Comparison of ENCODE assay signal across 1 cellular context in the genomic region with DNA sequence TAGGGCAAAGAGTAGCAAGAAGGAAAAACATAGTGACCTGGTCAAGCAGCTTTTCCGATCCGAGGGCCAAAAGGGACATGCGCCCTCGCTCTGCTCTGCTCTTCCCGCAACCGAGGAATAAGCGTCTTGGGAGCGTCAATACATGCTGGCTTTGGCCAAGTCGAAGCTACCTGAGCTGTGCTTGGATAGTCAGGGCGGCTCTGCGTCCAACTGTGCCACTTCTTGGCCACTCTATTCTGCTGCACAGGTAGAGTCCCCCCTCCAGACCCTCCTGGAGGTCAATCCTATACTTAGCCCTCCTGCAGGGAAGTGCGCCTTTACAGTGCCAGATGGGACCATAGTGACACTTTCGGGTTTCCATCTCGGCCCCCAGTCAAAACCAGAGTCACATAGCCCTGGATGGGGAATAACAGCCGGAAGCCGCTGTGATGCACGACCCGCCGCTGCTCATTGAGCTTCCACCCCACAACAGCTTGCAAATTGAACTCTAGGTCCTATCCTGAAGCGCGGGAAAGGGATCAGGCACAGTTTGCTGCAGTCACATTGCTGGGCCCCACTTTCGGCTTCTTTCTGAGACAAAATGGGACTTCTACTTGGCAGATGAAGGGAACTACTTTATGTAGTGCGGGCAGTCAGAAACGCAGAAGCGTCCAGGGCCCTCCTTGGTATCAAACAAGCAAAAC.
TF ChIP-seq lines count a peak whose summit lies in the region.

No MANE protein-coding gene starts in this region.

TF ChIP-seq in H1, 55 proteins besides CTCF, POLR2A, EP300 and RAD21:
- TF ChIP-seq EZH2 (IDR thresholded peaks at IDR 0.05; ENCODE audit: low read depth, low read length, severe bottlenecking) (peak; percentile 85), HDAC6 (IDR thresholded peaks at IDR 0.05; ENCODE audit: low read depth, low read length) (no peak), KDM4A (IDR thresholded peaks at IDR 0.05; ENCODE audit: low read depth, low read length, severe bottlenecking) (peak; percentile 70), RBBP5 (IDR thresholded peaks at IDR 0.05; ENCODE audit: borderline replicate concordance, low read depth, low read length) (0 out of 2 replicates have a peak, but pooled peaks have one; percentile 68), ASH2L (IDR thresholded peaks at IDR 0.05; ENCODE audit: low read length) (peak; percentile 40), SUZ12 (IDR thresholded peaks at IDR 0.05; ENCODE audit: low read length) (peak; percentile 89), SAP30 (IDR thresholded peaks at IDR 0.05; ENCODE audit: insufficient read depth, insufficient replicate concordance, low read length) (peak; percentile 24)
- TF ChIP-seq, protein P1, sequence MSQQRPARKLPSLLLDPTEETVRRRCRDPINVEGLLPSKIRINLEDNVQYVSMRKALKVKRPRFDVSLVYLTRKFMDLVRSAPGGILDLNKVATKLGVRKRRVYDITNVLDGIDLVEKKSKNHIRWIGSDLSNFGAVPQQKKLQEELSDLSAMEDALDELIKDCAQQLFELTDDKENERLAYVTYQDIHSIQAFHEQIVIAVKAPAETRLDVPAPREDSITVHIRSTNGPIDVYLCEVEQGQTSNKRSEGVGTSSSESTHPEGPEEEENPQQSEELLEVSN (IDR thresholded peaks at IDR 0.05), result peak; percentile 73
- TF ChIP-seq, protein P2, sequence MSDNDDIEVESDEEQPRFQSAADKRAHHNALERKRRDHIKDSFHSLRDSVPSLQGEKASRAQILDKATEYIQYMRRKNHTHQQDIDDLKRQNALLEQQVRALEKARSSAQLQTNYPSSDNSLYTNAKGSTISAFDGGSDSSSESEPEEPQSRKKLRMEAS (IDR thresholded peaks at IDR 0.05), result peak; percentile 62; the same call in 1 of the 2 replicates
- TF ChIP-seq, protein P3, sequence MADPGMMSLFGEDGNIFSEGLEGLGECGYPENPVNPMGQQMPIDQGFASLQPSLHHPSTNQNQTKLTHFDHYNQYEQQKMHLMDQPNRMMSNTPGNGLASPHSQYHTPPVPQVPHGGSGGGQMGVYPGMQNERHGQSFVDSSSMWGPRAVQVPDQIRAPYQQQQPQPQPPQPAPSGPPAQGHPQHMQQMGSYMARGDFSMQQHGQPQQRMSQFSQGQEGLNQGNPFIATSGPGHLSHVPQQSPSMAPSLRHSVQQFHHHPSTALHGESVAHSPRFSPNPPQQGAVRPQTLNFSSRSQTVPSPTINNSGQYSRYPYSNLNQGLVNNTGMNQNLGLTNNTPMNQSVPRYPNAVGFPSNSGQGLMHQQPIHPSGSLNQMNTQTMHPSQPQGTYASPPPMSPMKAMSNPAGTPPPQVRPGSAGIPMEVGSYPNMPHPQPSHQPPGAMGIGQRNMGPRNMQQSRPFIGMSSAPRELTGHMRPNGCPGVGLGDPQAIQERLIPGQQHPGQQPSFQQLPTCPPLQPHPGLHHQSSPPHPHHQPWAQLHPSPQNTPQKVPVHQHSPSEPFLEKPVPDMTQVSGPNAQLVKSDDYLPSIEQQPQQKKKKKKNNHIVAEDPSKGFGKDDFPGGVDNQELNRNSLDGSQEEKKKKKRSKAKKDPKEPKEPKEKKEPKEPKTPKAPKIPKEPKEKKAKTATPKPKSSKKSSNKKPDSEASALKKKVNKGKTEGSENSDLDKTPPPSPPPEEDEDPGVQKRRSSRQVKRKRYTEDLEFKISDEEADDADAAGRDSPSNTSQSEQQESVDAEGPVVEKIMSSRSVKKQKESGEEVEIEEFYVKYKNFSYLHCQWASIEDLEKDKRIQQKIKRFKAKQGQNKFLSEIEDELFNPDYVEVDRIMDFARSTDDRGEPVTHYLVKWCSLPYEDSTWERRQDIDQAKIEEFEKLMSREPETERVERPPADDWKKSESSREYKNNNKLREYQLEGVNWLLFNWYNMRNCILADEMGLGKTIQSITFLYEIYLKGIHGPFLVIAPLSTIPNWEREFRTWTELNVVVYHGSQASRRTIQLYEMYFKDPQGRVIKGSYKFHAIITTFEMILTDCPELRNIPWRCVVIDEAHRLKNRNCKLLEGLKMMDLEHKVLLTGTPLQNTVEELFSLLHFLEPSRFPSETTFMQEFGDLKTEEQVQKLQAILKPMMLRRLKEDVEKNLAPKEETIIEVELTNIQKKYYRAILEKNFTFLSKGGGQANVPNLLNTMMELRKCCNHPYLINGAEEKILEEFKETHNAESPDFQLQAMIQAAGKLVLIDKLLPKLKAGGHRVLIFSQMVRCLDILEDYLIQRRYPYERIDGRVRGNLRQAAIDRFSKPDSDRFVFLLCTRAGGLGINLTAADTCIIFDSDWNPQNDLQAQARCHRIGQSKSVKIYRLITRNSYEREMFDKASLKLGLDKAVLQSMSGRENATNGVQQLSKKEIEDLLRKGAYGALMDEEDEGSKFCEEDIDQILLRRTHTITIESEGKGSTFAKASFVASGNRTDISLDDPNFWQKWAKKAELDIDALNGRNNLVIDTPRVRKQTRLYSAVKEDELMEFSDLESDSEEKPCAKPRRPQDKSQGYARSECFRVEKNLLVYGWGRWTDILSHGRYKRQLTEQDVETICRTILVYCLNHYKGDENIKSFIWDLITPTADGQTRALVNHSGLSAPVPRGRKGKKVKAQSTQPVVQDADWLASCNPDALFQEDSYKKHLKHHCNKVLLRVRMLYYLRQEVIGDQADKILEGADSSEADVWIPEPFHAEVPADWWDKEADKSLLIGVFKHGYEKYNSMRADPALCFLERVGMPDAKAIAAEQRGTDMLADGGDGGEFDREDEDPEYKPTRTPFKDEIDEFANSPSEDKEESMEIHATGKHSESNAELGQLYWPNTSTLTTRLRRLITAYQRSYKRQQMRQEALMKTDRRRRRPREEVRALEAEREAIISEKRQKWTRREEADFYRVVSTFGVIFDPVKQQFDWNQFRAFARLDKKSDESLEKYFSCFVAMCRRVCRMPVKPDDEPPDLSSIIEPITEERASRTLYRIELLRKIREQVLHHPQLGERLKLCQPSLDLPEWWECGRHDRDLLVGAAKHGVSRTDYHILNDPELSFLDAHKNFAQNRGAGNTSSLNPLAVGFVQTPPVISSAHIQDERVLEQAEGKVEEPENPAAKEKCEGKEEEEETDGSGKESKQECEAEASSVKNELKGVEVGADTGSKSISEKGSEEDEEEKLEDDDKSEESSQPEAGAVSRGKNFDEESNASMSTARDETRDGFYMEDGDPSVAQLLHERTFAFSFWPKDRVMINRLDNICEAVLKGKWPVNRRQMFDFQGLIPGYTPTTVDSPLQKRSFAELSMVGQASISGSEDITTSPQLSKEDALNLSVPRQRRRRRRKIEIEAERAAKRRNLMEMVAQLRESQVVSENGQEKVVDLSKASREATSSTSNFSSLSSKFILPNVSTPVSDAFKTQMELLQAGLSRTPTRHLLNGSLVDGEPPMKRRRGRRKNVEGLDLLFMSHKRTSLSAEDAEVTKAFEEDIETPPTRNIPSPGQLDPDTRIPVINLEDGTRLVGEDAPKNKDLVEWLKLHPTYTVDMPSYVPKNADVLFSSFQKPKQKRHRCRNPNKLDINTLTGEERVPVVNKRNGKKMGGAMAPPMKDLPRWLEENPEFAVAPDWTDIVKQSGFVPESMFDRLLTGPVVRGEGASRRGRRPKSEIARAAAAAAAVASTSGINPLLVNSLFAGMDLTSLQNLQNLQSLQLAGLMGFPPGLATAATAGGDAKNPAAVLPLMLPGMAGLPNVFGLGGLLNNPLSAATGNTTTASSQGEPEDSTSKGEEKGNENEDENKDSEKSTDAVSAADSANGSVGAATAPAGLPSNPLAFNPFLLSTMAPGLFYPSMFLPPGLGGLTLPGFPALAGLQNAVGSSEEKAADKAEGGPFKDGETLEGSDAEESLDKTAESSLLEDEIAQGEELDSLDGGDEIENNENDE (IDR thresholded peaks at IDR 0.05; ENCODE audit: insufficient replicate concordance, low read length), result no peak
